ENCODE assay signal across 8 cellular contexts in the genomic region with DNA sequence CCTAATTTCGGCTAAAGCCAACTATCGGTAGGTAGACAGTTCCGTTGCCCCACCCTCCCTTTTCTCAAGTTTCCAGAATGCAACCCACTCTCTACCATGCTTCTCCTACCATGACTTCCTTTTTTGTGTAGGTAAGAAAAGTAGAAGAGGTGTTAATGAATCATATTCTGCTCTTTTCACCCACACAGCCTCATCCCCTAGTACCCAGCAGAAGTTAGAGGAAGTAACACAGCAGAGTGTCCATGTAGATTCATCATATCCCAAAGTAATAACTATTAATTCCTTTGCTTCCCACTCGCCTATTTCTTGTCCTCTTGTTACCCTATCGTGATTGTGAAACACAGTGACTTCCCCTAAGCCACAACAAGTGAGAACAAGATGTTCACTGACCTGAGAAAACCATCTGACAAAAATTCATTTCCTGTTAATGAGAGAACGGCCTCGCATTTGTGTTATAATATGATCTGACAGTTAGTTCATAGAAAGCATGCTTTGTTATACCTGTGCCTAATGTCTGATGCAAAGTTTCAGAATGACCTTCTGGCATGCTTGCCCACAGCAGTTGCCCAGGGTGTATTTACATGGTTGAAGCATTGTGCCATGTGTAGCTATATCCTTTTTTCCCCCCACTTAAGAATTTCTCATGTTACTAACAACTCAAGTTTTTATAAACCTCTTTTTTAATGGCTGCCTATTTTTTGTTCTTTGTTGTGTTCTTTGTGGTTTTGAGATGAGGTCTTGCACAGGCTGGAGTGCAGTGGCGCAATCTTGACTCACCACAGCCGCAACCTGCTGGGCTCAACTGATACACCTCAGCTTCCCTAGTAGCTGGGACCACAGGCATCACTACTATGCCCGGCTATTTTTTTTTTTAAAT.
A peak's percentile ranks its signal among the peaks of the same experiment; 100 is the strongest.
DNase-seq lines count a peak whose midpoint lies in the region; ATAC-seq, FAIRE-seq and TF ChIP-seq lines count a peak whose summit lies in the region.

No MANE protein-coding gene starts in this region.

- TF ChIP-seq POLR2A in K562 (conservative IDR thresholded peaks at IDR 0.05): no peak

- peak overlapping the region; percentile 83 for H3K4me3 Mint-ChIP-seq in T-helper 17 cell
- H3K4me3 Mint-ChIP-seq in H9: no peak overlapping the region

- H3K36me3 ChIP-seq in K562 (ENCODE audit: control insufficient read depth, insufficient read depth, low read length) (peaks cover 8% of the 10 kb centered on the region; the same call in 2 of the 3 replicates), mesendoderm (ENCODE audit: control insufficient read depth, insufficient read depth, low read length) (no peaks in the 10 kb centered on the region)

- H3K27ac ChIP-seq in K562 (ENCODE audit: extremely low read depth, low read depth, low read length): no peak overlapping the region
- H3K27ac ChIP-seq in H9 (ENCODE audit: insufficient read length, low read depth, low read length): no peak overlapping the region
- no peak overlapping the region for H3K27ac ChIP-seq in mesendoderm (ENCODE audit: low read depth, low read length)

- no peak overlapping the region for H2BK120ac ChIP-seq in H9 (ENCODE audit: low read depth, low read length, poor library complexity, severe bottlenecking)
- no peak overlapping the region for H2BK120ac ChIP-seq in mesendoderm (ENCODE audit: low read depth, low read length)

- H2AK5ac ChIP-seq in H9 (ENCODE audit: insufficient read length, low read length) (no peak overlapping the region), mesendoderm (ENCODE audit: low read length) (no peak overlapping the region)

- TF ChIP-seq CTCF in K562 (IDR thresholded peaks at IDR 0.05 in 2 of 3, conservative IDR thresholded peaks at IDR 0.05 in 1 of 3; ENCODE audit: insufficient read depth in 2 of 3, low read depth in 1 of 3, low read length in 3 of 3) (no peak), retinal pigment epithelial cell (conservative IDR thresholded peaks at IDR 0.05; ENCODE audit: low read depth, low read length) (no peak), H9 (conservative IDR thresholded peaks at IDR 0.05) (no peak)

- H3T11ph ChIP-seq in H9 (ENCODE audit: low read length): no peak overlapping the region

- no peaks in the 10 kb centered on the region; a peak in 1 of 5 replicates for H3K4me1 ChIP-seq in K562 (replicated peaks in 1 of 2; ENCODE audit: control insufficient read depth in 2 of 2, insufficient read depth in 2 of 2, low read length in 2 of 2)
- H3K4me1 ChIP-seq in H9 (ENCODE audit: insufficient read depth, low read length): no peaks in the 10 kb centered on the region
- H3K4me1 ChIP-seq in mesendoderm (ENCODE audit: control insufficient read depth, low read depth, low read length): no peaks in the 10 kb centered on the region

- H3K9ac ChIP-seq in K562 (ENCODE audit: insufficient read depth in 1 of 2, low read depth in 2 of 2, low read length in 2 of 2): no peak overlapping the region
- H3K9ac ChIP-seq in H9 (ENCODE audit: extremely low read depth, insufficient read length, low read length): no peak overlapping the region
- no peak overlapping the region for H3K9ac ChIP-seq in mesendoderm (ENCODE audit: low read length)

- WGBS in K562 (ENCODE audit: insufficient coverage, low coverage, missing lambda C conversion rate): 41% methylated on average over 10 of the region's 10 CpGs
- WGBS in H9 (ENCODE audit: extremely low coverage, insufficient read length, low lambda C conversion rate): no CpG with 5 or more reads among the region's 10 CpGs
- no CpG with 5 or more reads among the region's 10 CpGs for WGBS in mesendoderm (ENCODE audit: extremely low coverage, insufficient coverage, low lambda C conversion rate)

- H3K56ac ChIP-seq in H9 (ENCODE audit: insufficient read length, low read depth, low read length) (no peak overlapping the region), mesendoderm (ENCODE audit: low read length) (no peak overlapping the region)

- H3K4me1 Mint-ChIP-seq in T-helper 17 cell (peaks cover 37% of the 10 kb centered on the region), H9 (no peaks in the 10 kb centered on the region)

- CTCF ChIA-PET in K562 (lab: Yijun Ruan, JAX; ENCODE audit: low intra/inter-chr PET ratio): no interaction called here

- H4K5ac ChIP-seq in H9 (ENCODE audit: insufficient read length, low read depth, low read length) (no peak overlapping the region), mesendoderm (ENCODE audit: low read length) (no peak overlapping the region)

- H3K23me2 ChIP-seq in H9 (ENCODE audit: insufficient read length, low read depth, low read length, poor library complexity, severe bottlenecking): no peaks in the 10 kb centered on the region

- H3K4me2 ChIP-seq in K562 (ENCODE audit: insufficient read depth, low read length): no peak overlapping the region
- H3K4me2 ChIP-seq in H9 (ENCODE audit: insufficient read depth, insufficient read length, low read length): no peak overlapping the region
- no peak overlapping the region for H3K4me2 ChIP-seq in mesendoderm (ENCODE audit: low read length)

- peak overlapping the region; percentile 94 for H3K27ac Mint-ChIP-seq in T-helper 17 cell
- no peak overlapping the region for H3K27ac Mint-ChIP-seq in H9

- H3K4ac ChIP-seq in H9 (ENCODE audit: low read depth, low read length): no peak overlapping the region
- H3K4ac ChIP-seq in mesendoderm (ENCODE audit: low read depth, low read length): no peak overlapping the region

- no peaks in the 10 kb centered on the region for H3K79me1 ChIP-seq in H9 (ENCODE audit: insufficient read depth, low read depth, low read length, poor library complexity, severe bottlenecking)
- no peaks in the 10 kb centered on the region for H3K79me1 ChIP-seq in mesendoderm (ENCODE audit: low read length)

- H2BK15ac ChIP-seq in H9 (ENCODE audit: low read depth, low read length) (no peak overlapping the region), mesendoderm (replicated peaks; ENCODE audit: low read depth) (no peak overlapping the region)

- TF ChIP-seq EP300 in K562 (IDR thresholded peaks at IDR 0.05; ENCODE audit: low read length): no peak

- DNase-seq in T-helper 17 cell (peak; percentile 15 to 33 (median 22)), K562 (ENCODE audit: extremely low read depth in 1 of 4, low spot score in 3 of 4) (peak in 1 of 4 experiments; percentile 18), retinal pigment epithelial cell (ENCODE audit: low read depth) (peak; percentile 26), H9 (no peak), mesendoderm (no peak), C1 segment of cervical spinal cord (lab: John Stamatoyannopoulos, UW) (no peak)

- H4K20me1 ChIP-seq in K562 (replicated peaks; ENCODE audit: control insufficient read depth, insufficient read depth, low read length) (no peaks in the 10 kb centered on the region), H9 (ENCODE audit: control insufficient read depth, insufficient read depth, insufficient read length) (no peaks in the 10 kb centered on the region)

- no TSS peak for BruUV-seq in K562 (replicated peaks; lab: Mats Ljungman, UMichigan)

- H3K14ac ChIP-seq in H9 (ENCODE audit: insufficient read depth, low read length): no peak overlapping the region

- H3K18ac ChIP-seq in H9 (ENCODE audit: insufficient read length, low read depth, low read length): no peak overlapping the region
- no peak overlapping the region for H3K18ac ChIP-seq in mesendoderm (ENCODE audit: low read length)

- intact Hi-C loops in K562 (cut with micrococcal nuclease): no loop called here

- H3K27me3 Mint-ChIP-seq in T-helper 17 cell (no peaks in the 10 kb centered on the region), H9 (ENCODE audit: low read depth) (no peaks in the 10 kb centered on the region)

- H3K23ac ChIP-seq in H9 (ENCODE audit: insufficient read length, low read depth, low read length) (no peak overlapping the region), mesendoderm (ENCODE audit: low read length) (no peak overlapping the region)

- H3K9me1 ChIP-seq in K562 (ENCODE audit: control insufficient read depth, insufficient read depth, low read length): no peaks in the 10 kb centered on the region

- H3K4me3 ChIP-seq in K562 (no peak overlapping the region), retinal pigment epithelial cell (ENCODE audit: low read length) (no peak overlapping the region), mesendoderm (ENCODE audit: low read length) (no peak overlapping the region)

- FAIRE-seq in K562 (lab: Jason Lieb, UNC): no peak

- H4K91ac ChIP-seq in H9 (ENCODE audit: insufficient read length, low read depth, low read length): no peak overlapping the region

- no peak overlapping the region for H2BK12ac ChIP-seq in H9 (ENCODE audit: insufficient read length, low read depth, low read length)

- H2AFZ ChIP-seq in K562 (ENCODE audit: low read depth, low read length): no peak overlapping the region
- no peak overlapping the region for H2AFZ ChIP-seq in H9 (ENCODE audit: low read length)

- H3K36me3 Mint-ChIP-seq in T-helper 17 cell (ENCODE audit: low read depth) (peaks cover 5% of the 10 kb centered on the region), H9 (ENCODE audit: insufficient read depth in 1 of 3, low read depth in 3 of 3) (peaks cover 0 to 7% (median 1%) of the 10 kb centered on the region in 3 experiments; a peak in 3 of 7 replicates)

- H3K79me2 ChIP-seq in K562 (ENCODE audit: control insufficient read depth, insufficient read depth, low read length) (no peaks in the 10 kb centered on the region), H9 (ENCODE audit: insufficient read depth, low read length) (no peaks in the 10 kb centered on the region), mesendoderm (ENCODE audit: control insufficient read depth, insufficient read depth, low read length) (no peaks in the 10 kb centered on the region)

- no peaks in the 10 kb centered on the region for H3K27me3 ChIP-seq in K562 (ENCODE audit: control insufficient read depth in 2 of 2, insufficient read depth in 2 of 2, low read length in 2 of 2)
- H3K27me3 ChIP-seq in H9 (ENCODE audit: insufficient read depth, low read length): no peaks in the 10 kb centered on the region
- H3K27me3 ChIP-seq in mesendoderm (ENCODE audit: insufficient read depth, low read length, poor library complexity): no peaks in the 10 kb centered on the region

- no peak overlapping the region for H2BK20ac ChIP-seq in H9 (ENCODE audit: low read depth, low read length, poor library complexity, severe bottlenecking)

- H2BK5ac ChIP-seq in H9 (ENCODE audit: insufficient read length, low read length): no peak overlapping the region
- no peak overlapping the region for H2BK5ac ChIP-seq in mesendoderm (ENCODE audit: low read length)

- peak; percentile 57 for ATAC-seq in GM19025 (IDR thresholded peaks at IDR 0.05; ENCODE audit: low read depth, unreplicated experiment)
- ATAC-seq in HG03095 (IDR thresholded peaks at IDR 0.05; ENCODE audit: unreplicated experiment): peak; percentile 82
- ATAC-seq in T-helper 17 cell: peak; percentile 95
- no peak for ATAC-seq in K562

- no peak overlapping the region for H4K8ac ChIP-seq in H9 (replicated peaks; ENCODE audit: insufficient read length, low read depth, low read length)
- H4K8ac ChIP-seq in mesendoderm (ENCODE audit: low read depth, low read length): no peak overlapping the region

- POLR2A ChIA-PET in K562 (lab: Yijun Ruan, JAX): interaction anchor here (0.6 kb wide), 1 partner anchor 381 kb away, joined by 3 read pairs; no protein-coding TSS in a partner anchor

- in situ Hi-C loops in K562 (cut with MboI): no loop called here

- H3K9me3 ChIP-seq in T-helper 17 cell (ENCODE audit: control insufficient read depth, low read length, poor library complexity, severe bottlenecking) (no peaks in the 10 kb centered on the region), K562 (replicated peaks; ENCODE audit: control insufficient read depth, insufficient read depth, low read depth, low read length) (no peaks in the 10 kb centered on the region), H9 (ENCODE audit: control insufficient read depth, low read depth, low read length) (no peaks in the 10 kb centered on the region)

- no peaks in the 10 kb centered on the region for H3K9me3 Mint-ChIP-seq in H9

- no peak for TF ChIP-seq RAD21 in K562 (CRISPR knock-in tag; conservative IDR thresholded peaks at IDR 0.05 in 1 of 2, IDR thresholded peaks at IDR 0.05 in 1 of 2)

Comparison
In these comparisons a context has a peak if more than half of its experiments do, and no peak if none do; other contexts are left out.
1. DNase-seq: peak in T-helper 17 cell (3 of 3) and retinal pigment epithelial cell (single experiment); none in H9 (single experiment), mesendoderm (single experiment) and C1 segment of cervical spinal cord (0 of 14).